ENCODE assay signal across 10 cellular contexts in genomic region chr18:24189007-24189528, GRCh38. TPM values are rescaled to one million over a fixed set of nuclear protein-coding genes. Genes with fewer than 3 reads are reported as not detected.
DNase-seq lines count a peak whose midpoint lies in the region; ATAC-seq lines count a peak whose summit lies in the region.
"Had no signal": no experiment of that assay in that cellular context is flagged by ENCODE, and none has a peak within 500 bp of the region (broad histone marks: within the 10 kb centered on the region; RNA-seq: fewer than 3 reads in every experiment).

No MANE protein-coding gene starts in this region.

- in situ Hi-C loops in GM23248 (cut with MboI): no loop called here

- H2AFZ ChIP-seq in GM23248: no peak overlapping the region

- no peak overlapping the region for H2BK120ac ChIP-seq in mesendoderm (ENCODE audit: low read depth, low read length)

- H3K27ac ChIP-seq in GM23248 (no peak overlapping the region), mesendoderm (ENCODE audit: low read depth, low read length) (no peak overlapping the region)
- H3K27ac ChIP-seq: testis had no signal

- H3K23ac ChIP-seq in mesendoderm (ENCODE audit: low read length): peak overlapping the region; percentile 25

- H3K4me3 ChIP-seq in GM23248 (no peak overlapping the region), mesendoderm (ENCODE audit: low read length) (no peak overlapping the region)
- H3K4me3 ChIP-seq: testis had no signal

- no peaks in the 10 kb centered on the region for H4K20me1 ChIP-seq in GM23248 (ENCODE audit: insufficient read depth)

- H3K27me3 ChIP-seq in GM23248 (replicated peaks; ENCODE audit: insufficient read depth): no peaks in the 10 kb centered on the region
- H3K27me3 ChIP-seq in mesendoderm (ENCODE audit: insufficient read depth, low read length, poor library complexity): no peaks in the 10 kb centered on the region
- H3K27me3 ChIP-seq: testis had no signal

- no peaks in the 10 kb centered on the region for H3F3A ChIP-seq in GM23248 (ENCODE audit: insufficient read depth)

- H3K9ac ChIP-seq in GM23248 (no peak overlapping the region), mesendoderm (ENCODE audit: low read length) (no peak overlapping the region)

- no peak overlapping the region for H3K56ac ChIP-seq in mesendoderm (ENCODE audit: low read length)

- H3K4me2 ChIP-seq in GM23248 (ENCODE audit: unreplicated experiment) (no peak overlapping the region), mesendoderm (ENCODE audit: low read length) (no peak overlapping the region)

- H3K18ac ChIP-seq in mesendoderm (ENCODE audit: low read length): no peak overlapping the region

- H3K79me1 ChIP-seq in mesendoderm (ENCODE audit: low read length): no peaks in the 10 kb centered on the region

- H3K36me3 ChIP-seq in GM23248 (ENCODE audit: low read depth) (no peaks in the 10 kb centered on the region), mesendoderm (ENCODE audit: control insufficient read depth, insufficient read depth, low read length) (no peaks in the 10 kb centered on the region)

- no peaks in the 10 kb centered on the region for H3K4me1 ChIP-seq in GM23248 (ENCODE audit: insufficient read depth)
- H3K4me1 ChIP-seq in mesendoderm (ENCODE audit: control insufficient read depth, low read depth, low read length): no peaks in the 10 kb centered on the region
- H3K4me1 ChIP-seq: testis had no signal

- H3K9me3 ChIP-seq in GM23248 (ENCODE audit: low read depth): no peaks in the 10 kb centered on the region
- H3K9me3 ChIP-seq: testis had no signal

- no peaks in the 10 kb centered on the region for H3K79me2 ChIP-seq in GM23248 (ENCODE audit: insufficient read depth)
- H3K79me2 ChIP-seq in mesendoderm (ENCODE audit: control insufficient read depth, insufficient read depth, low read length): no peaks in the 10 kb centered on the region

- no peak overlapping the region for H4K8ac ChIP-seq in mesendoderm (ENCODE audit: low read depth, low read length)

- no peaks in the 10 kb centered on the region for H3K9me2 ChIP-seq in GM23248 (ENCODE audit: insufficient read depth)

- H2BK5ac ChIP-seq in mesendoderm (ENCODE audit: low read length): no peak overlapping the region

- peak; percentile 18 for DNase-seq in GM23248
- DNase-seq in mesendoderm: no peak
- DNase-seq in NCI-H187 treated with DMSO at 0.1 percent for 48 hours (lab: John Stamatoyannopoulos, UW): no peak
- no peak for DNase-seq in middle frontal gyrus (ENCODE audit: extremely low spot score, low spot score)
- DNase-seq in hippocampal formation (lab: John Stamatoyannopoulos, UW): no peak
- no peak for DNase-seq in C1 segment of cervical spinal cord (lab: John Stamatoyannopoulos, UW)
- DNase-seq: activated CD4-positive, alpha-beta T cell treated with anti-CD3 and anti-CD28 coated beads, Interleukin-2, amount 50 U/mL, for 1 hour; testis had no signal

- ATAC-seq in GM18867 (IDR thresholded peaks at IDR 0.05; ENCODE audit: unreplicated experiment): peak; percentile 79
- peak; percentile 76 for ATAC-seq in HG03565 (IDR thresholded peaks at IDR 0.05; ENCODE audit: unreplicated experiment)

- no peak overlapping the region for H2BK15ac ChIP-seq in mesendoderm (replicated peaks; ENCODE audit: low read depth)

- H3K4ac ChIP-seq in mesendoderm (ENCODE audit: low read depth, low read length): no peak overlapping the region

- no peak overlapping the region for H4K5ac ChIP-seq in mesendoderm (ENCODE audit: low read length)

- WGBS in GM23248 (ENCODE audit: low coverage in 1 of 2, low lambda C conversion rate in 2 of 2, missing lambda C conversion rate in 2 of 2), 2 experiments: 78 to 83% methylated on average over 6 of the region's 6 CpGs
- WGBS in mesendoderm (ENCODE audit: extremely low coverage, insufficient coverage, low lambda C conversion rate): no CpG with 5 or more reads among the region's 6 CpGs

- H2AK5ac ChIP-seq in mesendoderm (ENCODE audit: low read length): no peak overlapping the region

RNA-seq across cellular contexts. Expression of gene CABYR, which starts 50.2 kb away (rescaled TPM):
- total RNA-seq in GM23248 (2014; rRNA removed; shearing (Covaris generic)): 2.9 and 4.9 TPM in 2 replicates
- 3.6 and 4.5 TPM in 2 replicates for polyA plus RNA-seq in GM23248 (2016; fragmentation: Nextera tagmentation; extraction: Ambion mirVana)
- polyA plus RNA-seq in mesendoderm (2013, experiment 1 of 2): 23.0 TPM
- 22.3 TPM for polyA plus RNA-seq in mesendoderm (2013, experiment 2 of 2)
